ENCODE assay signal across 1 cellular context in the genomic region with DNA sequence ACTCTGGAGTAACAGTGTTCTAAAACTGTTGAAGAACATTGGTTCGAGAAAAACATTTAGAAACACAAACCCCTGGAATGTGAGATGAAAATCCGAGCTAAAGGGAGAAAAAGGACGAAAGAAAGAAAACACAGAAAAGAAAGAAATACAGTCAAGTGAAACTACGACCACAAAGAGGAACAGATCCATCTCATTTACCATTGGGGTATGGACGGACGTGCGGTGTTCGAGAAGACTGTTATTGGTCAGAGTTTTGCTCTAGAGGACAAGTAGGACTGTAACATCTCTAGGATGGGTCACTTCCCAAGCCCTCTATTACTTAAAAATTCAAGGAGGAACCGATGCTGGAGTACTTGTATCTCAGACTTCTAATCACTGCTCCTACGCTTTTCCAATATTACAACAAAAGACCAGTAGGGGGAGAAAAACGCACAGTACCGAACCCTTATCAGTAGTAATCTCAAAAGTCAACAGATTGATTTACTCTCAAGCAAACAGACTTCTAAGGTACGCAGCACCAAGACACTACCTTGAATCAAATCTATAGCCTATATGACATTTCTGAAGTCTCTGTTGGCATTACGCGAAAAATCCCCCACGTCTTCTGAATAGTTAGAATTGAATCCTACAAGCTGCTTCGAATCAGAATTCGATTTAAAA.
TF ChIP-seq lines count a peak whose summit lies in the region.

No MANE protein-coding gene starts in this region.

TF ChIP-seq in GM23338, 12 proteins besides CTCF, POLR2A, EP300 and RAD21 (continued from another document):
- TF ChIP-seq ZNF114 (CRISPR knock-in tag; IDR thresholded peaks at IDR 0.05) = no peak
- TF ChIP-seq STAT1 (IDR thresholded peaks at IDR 0.05; ENCODE audit: unreplicated experiment) = no peak
- TF ChIP-seq POLR2AphosphoS5 (IDR thresholded peaks at IDR 0.05; ENCODE audit: low read depth) = no peak
- TF ChIP-seq, protein P1, sequence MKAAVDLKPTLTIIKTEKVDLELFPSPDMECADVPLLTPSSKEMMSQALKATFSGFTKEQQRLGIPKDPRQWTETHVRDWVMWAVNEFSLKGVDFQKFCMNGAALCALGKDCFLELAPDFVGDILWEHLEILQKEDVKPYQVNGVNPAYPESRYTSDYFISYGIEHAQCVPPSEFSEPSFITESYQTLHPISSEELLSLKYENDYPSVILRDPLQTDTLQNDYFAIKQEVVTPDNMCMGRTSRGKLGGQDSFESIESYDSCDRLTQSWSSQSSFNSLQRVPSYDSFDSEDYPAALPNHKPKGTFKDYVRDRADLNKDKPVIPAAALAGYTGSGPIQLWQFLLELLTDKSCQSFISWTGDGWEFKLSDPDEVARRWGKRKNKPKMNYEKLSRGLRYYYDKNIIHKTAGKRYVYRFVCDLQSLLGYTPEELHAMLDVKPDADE (IDR thresholded peaks at IDR 0.05) = no peak; the same call in 1 of the 2 replicates
- TF ChIP-seq, protein P2, sequence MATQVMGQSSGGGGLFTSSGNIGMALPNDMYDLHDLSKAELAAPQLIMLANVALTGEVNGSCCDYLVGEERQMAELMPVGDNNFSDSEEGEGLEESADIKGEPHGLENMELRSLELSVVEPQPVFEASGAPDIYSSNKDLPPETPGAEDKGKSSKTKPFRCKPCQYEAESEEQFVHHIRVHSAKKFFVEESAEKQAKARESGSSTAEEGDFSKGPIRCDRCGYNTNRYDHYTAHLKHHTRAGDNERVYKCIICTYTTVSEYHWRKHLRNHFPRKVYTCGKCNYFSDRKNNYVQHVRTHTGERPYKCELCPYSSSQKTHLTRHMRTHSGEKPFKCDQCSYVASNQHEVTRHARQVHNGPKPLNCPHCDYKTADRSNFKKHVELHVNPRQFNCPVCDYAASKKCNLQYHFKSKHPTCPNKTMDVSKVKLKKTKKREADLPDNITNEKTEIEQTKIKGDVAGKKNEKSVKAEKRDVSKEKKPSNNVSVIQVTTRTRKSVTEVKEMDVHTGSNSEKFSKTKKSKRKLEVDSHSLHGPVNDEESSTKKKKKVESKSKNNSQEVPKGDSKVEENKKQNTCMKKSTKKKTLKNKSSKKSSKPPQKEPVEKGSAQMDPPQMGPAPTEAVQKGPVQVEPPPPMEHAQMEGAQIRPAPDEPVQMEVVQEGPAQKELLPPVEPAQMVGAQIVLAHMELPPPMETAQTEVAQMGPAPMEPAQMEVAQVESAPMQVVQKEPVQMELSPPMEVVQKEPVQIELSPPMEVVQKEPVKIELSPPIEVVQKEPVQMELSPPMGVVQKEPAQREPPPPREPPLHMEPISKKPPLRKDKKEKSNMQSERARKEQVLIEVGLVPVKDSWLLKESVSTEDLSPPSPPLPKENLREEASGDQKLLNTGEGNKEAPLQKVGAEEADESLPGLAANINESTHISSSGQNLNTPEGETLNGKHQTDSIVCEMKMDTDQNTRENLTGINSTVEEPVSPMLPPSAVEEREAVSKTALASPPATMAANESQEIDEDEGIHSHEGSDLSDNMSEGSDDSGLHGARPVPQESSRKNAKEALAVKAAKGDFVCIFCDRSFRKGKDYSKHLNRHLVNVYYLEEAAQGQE (IDR thresholded peaks at IDR 0.05; ENCODE audit: unreplicated experiment) = no peak
- TF ChIP-seq ZNF331 (CRISPR knock-in tag; IDR thresholded peaks at IDR 0.05; ENCODE audit: low read depth) = no peak
- no peak for TF ChIP-seq JUNB (IDR thresholded peaks at IDR 0.05; ENCODE audit: unreplicated experiment)
- TF ChIP-seq CREB1 (CRISPR knock-in tag; IDR thresholded peaks at IDR 0.05; ENCODE audit: low read depth) = no peak
- no peak for TF ChIP-seq EZH2 (IDR thresholded peaks at IDR 0.05; ENCODE audit: low read depth, unreplicated experiment)
- no peak for TF ChIP-seq NANOG (IDR thresholded peaks at IDR 0.05; ENCODE audit: borderline replicate concordance)
